27 cellular contexts compared by ENCODE assay signal in genomic region chr3:26932752-26933151, GRCh38.
"Had no signal": no experiment of that assay in that cellular context is flagged by ENCODE, and none has a peak within 500 bp of the region (broad histone marks: within the 10 kb centered on the region; RNA-seq: fewer than 3 reads in every experiment).

No MANE protein-coding gene starts in this region.

- DNase-seq: activated CD4-positive, alpha-beta memory T cell treated with anti-CD3 and anti-CD28 coated beads for 36 hours; activated CD4-positive, alpha-beta T cell treated with anti-CD3 and anti-CD28 coated beads for 36 hours; activated CD4-positive, alpha-beta T cell treated with anti-CD3 and anti-CD28 coated beads, Interleukin-2, amount 10 ng/mL, durations not matched to agents 24 days and 14 days; activated CD4-positive, CD25-positive, alpha-beta regulatory T cell; activated CD4-positive, CD25-positive, alpha-beta regulatory T cell treated with anti-CD3 and anti-CD28 coated beads, Interleukin-2, amount 50 U/mL, for 72 hours; activated CD8-positive, alpha-beta memory T cell treated with anti-CD3 and anti-CD28 coated beads, Interleukin-2, amount 10 ng/mL, durations not matched to agents 7 days and 5 days; activated CD8-positive, alpha-beta memory T cell treated with anti-CD3 and anti-CD28 coated beads, Interleukin-2, amount 50 U/mL, for 4 hours; activated CD8-positive, alpha-beta T cell treated with anti-CD3 and anti-CD28 coated beads, Interleukin-2, amount 10 ng/mL, durations not matched to agents 7 days and 5 days; activated effector memory CD4-positive, alpha-beta T cell treated with anti-CD3 and anti-CD28 coated beads, Interleukin-2, amount 50 U/mL, for 16 hours; activated naive CD4-positive, alpha-beta T cell treated with anti-CD3 and anti-CD28 coated beads for 36 hours; activated T-cell treated with anti-CD3 and anti-CD28 coated beads, Interleukin-2, amount 50 U/mL, for 1 hour; activated T-cell treated with anti-CD3 and anti-CD28 coated beads, Interleukin-2, amount 50 U/mL, for 48 hours; amniotic stem cell; anterior cingulate cortex; brain microvascular endothelial cell; dorsolateral prefrontal cortex; effector memory CD4-positive, alpha-beta T cell; endodermal cell; foreskin fibroblast; head of caudate nucleus; hippocampal formation; T1000 had no signal

- H3K27ac ChIP-seq: brain microvascular endothelial cell, coronary artery, dorsolateral prefrontal cortex had no signal

- ATAC-seq: activated CD4-positive, alpha-beta T cell treated with anti-CD3 and anti-CD28 coated beads for 36 hours; activated CD8-positive, alpha-beta memory T cell treated with anti-CD3 and anti-CD28 coated beads, Interleukin-2, amount 10 ng/mL, durations not matched to agents 7 days and 5 days; activated CD8-positive, alpha-beta T cell treated with anti-CD3 and anti-CD28 coated beads, Interleukin-2, amount 10 ng/mL, durations not matched to agents 7 days and 5 days; esophagus mucosa had no signal

- H3K36me3 ChIP-seq: brain microvascular endothelial cell had no signal

- H3K27me3 ChIP-seq: brain microvascular endothelial cell had no signal

- H3K4me3 ChIP-seq: coronary artery, dorsolateral prefrontal cortex had no signal

- FAIRE-seq: astrocyte, bronchial epithelial cell, frontal cortex had no signal
